In genomic region chr2:241534701-241535375, GRCh38 we compare ENCODE assay signal across 17 cellular contexts. TPM values are rescaled to one million over a fixed set of nuclear protein-coding genes. Genes with fewer than 3 reads are reported as not detected.
DNase-seq lines count a peak whose midpoint lies in the region; ATAC-seq, FAIRE-seq and TF ChIP-seq lines count a peak whose summit lies in the region.
"Had no signal": no experiment of that assay in that cellular context is flagged by ENCODE, and none has a peak within 500 bp of the region (broad histone marks: within the 10 kb centered on the region; RNA-seq: fewer than 3 reads in every experiment).

No MANE protein-coding gene starts in this region.

- intact Hi-C loops in activated T-helper 2 cell treated with anti-CD3 and anti-CD28 coated beads, Interferon-gamma antibody, Interleukin-2, Interleukin-4, amounts not matched to agents 10 μg/mL and 5 μg/mL and 100 μg/mL, durations not matched to agents 14 hours and 24 hours and 36 hours (cut with micrococcal nuclease), result no loop called here

- H2AFZ ChIP-seq in neuronal stem cell (ENCODE audit: low read length), result no peak overlapping the region

- peaks cover 6% of the 10 kb centered on the region for H3K27me3 Mint-ChIP-seq in activated T-helper 2 cell treated with anti-CD3 and anti-CD28 coated beads, Interferon-gamma antibody, Interleukin-2, Interleukin-4, amounts not matched to agents 10 μg/mL and 5 μg/mL and 100 μg/mL, durations not matched to agents 14 hours and 24 hours and 36 hours (ENCODE audit: low read depth)

- H3K27me3 ChIP-seq in neuronal stem cell (ENCODE audit: control insufficient read depth in 3 of 3, insufficient read depth in 3 of 3, low read depth in 1 of 3, low read length in 3 of 3), result peaks cover 0 to 32% (median 0%) of the 10 kb centered on the region in 3 experiments

- H2BK5ac ChIP-seq in neuronal stem cell (ENCODE audit: low read length), result no peak overlapping the region

- FAIRE-seq in HTR-8/SVneo (lab: Jason Lieb, UNC), result peak; percentile 36
- FAIRE-seq: K562 had no signal

- H3K9me3 Mint-ChIP-seq in activated T-helper 2 cell treated with anti-CD3 and anti-CD28 coated beads, Interferon-gamma antibody, Interleukin-2, Interleukin-4, amounts not matched to agents 10 μg/mL and 5 μg/mL and 100 μg/mL, durations not matched to agents 14 hours and 24 hours and 36 hours, result no peaks in the 10 kb centered on the region
- H3K9me3 Mint-ChIP-seq: CD4-positive, alpha-beta T cell had no signal

- H2BK120ac ChIP-seq in neuronal stem cell (ENCODE audit: low read depth, low read length), result peak overlapping the region; percentile 72

- H4K8ac ChIP-seq in neuronal stem cell (ENCODE audit: low read depth, low read length), result peak overlapping the region; percentile 43

- peak overlapping the region; percentile 81 for H3K9ac ChIP-seq in neuronal stem cell (ENCODE audit: low read depth, low read length, poor library complexity)

- H2BK15ac ChIP-seq in neuronal stem cell (ENCODE audit: low read length), result no peak overlapping the region

- no peak overlapping the region for H3K4me3 Mint-ChIP-seq in activated T-helper 2 cell treated with anti-CD3 and anti-CD28 coated beads, Interferon-gamma antibody, Interleukin-2, Interleukin-4, amounts not matched to agents 10 μg/mL and 5 μg/mL and 100 μg/mL, durations not matched to agents 14 hours and 24 hours and 36 hours (ENCODE audit: low read depth)
- H3K4me3 Mint-ChIP-seq: CD4-positive, alpha-beta T cell had no signal

- no peak for ATAC-seq in HG02870 (IDR thresholded peaks at IDR 0.05; ENCODE audit: unreplicated experiment)
- ATAC-seq: K562 had no signal

- H3K27ac ChIP-seq in neuronal stem cell (replicated peaks; ENCODE audit: low read length), result no peak overlapping the region
- H3K27ac ChIP-seq: C4-2B had no signal

- H3K36me3 ChIP-seq in neuronal stem cell (replicated peaks in 1 of 2; ENCODE audit: control insufficient read depth in 2 of 2, insufficient read depth in 2 of 2, low read length in 2 of 2), result no peaks in the 10 kb centered on the region

- no peak overlapping the region for H3K27ac Mint-ChIP-seq in activated T-helper 2 cell treated with anti-CD3 and anti-CD28 coated beads, Interferon-gamma antibody, Interleukin-2, Interleukin-4, amounts not matched to agents 10 μg/mL and 5 μg/mL and 100 μg/mL, durations not matched to agents 14 hours and 24 hours and 36 hours
- H3K27ac Mint-ChIP-seq: CD4-positive, alpha-beta T cell had no signal

- H3K36me3 Mint-ChIP-seq in activated T-helper 2 cell treated with anti-CD3 and anti-CD28 coated beads, Interferon-gamma antibody, Interleukin-2, Interleukin-4, amounts not matched to agents 10 μg/mL and 5 μg/mL and 100 μg/mL, durations not matched to agents 14 hours and 24 hours and 36 hours (ENCODE audit: low read depth), result no peaks in the 10 kb centered on the region

- no CpG with 5 or more reads among the region's 17 CpGs for WGBS in neuronal stem cell (ENCODE audit: extremely low coverage in 2 of 2, insufficient read length in 2 of 2, insufficient replicate concordance in 1 of 2), 2 donors

- no peak overlapping the region for H3K4ac ChIP-seq in neuronal stem cell (ENCODE audit: low read length)

- H3K4me1 ChIP-seq in neuronal stem cell (ENCODE audit: control insufficient read depth in 2 of 2, insufficient read depth in 1 of 2, low read depth in 1 of 2, low read length in 2 of 2), result peaks cover 7 to 29% of the 10 kb centered on the region in 2 donors

- no peaks in the 10 kb centered on the region for H3K9me3 ChIP-seq in neuronal stem cell (replicated peaks in 1 of 2; ENCODE audit: control insufficient read depth in 2 of 2, insufficient read depth in 1 of 2, low read depth in 1 of 2, low read length in 2 of 2)

- H3K4me3 ChIP-seq in neuronal stem cell (ENCODE audit: low read length in 2 of 2), result no peak overlapping the region
- H3K4me3 ChIP-seq: K562 had no signal

- H2BK12ac ChIP-seq in neuronal stem cell (ENCODE audit: low read length), result no peak overlapping the region

- peak overlapping the region; percentile 56 for H2AK5ac ChIP-seq in neuronal stem cell (ENCODE audit: low read depth, low read length)

- peak overlapping the region; percentile 57 for H3K18ac ChIP-seq in neuronal stem cell (ENCODE audit: low read length)

- no peaks in the 10 kb centered on the region for H3K79me1 ChIP-seq in neuronal stem cell (ENCODE audit: low read depth, low read length)

- no peaks in the 10 kb centered on the region for H3K4me1 Mint-ChIP-seq in activated T-helper 2 cell treated with anti-CD3 and anti-CD28 coated beads, Interferon-gamma antibody, Interleukin-2, Interleukin-4, amounts not matched to agents 10 μg/mL and 5 μg/mL and 100 μg/mL, durations not matched to agents 14 hours and 24 hours and 36 hours (ENCODE audit: low read depth)

- H4K91ac ChIP-seq in neuronal stem cell (ENCODE audit: low read depth, low read length, poor library complexity), result no peak overlapping the region

- no peak for TF ChIP-seq CTCF in GM10266 (IDR thresholded peaks at IDR 0.05; ENCODE audit: control insufficient read depth, insufficient read depth, low read depth, missing control alignments)

- H3K14ac ChIP-seq in neuronal stem cell (ENCODE audit: low read length), result no peak overlapping the region

- DNase-seq in GM10266 (ENCODE audit: extremely low spot score) (peak; percentile 4), HTR-8/SVneo (ENCODE audit: insufficient read length, low spot score) (no peak), iPS-NIHi7 (ENCODE audit: extremely low spot score) (peak; percentile 11), neuronal stem cell (ENCODE audit: low spot score) (no peak), AG08395 (ENCODE audit: low spot score) (no peak), HPDE6-E6E7 (ENCODE audit: extremely low spot score) (no peak)
- DNase-seq in activated T-helper 2 cell treated with anti-CD3 and anti-CD28 coated beads, Interferon-gamma antibody, Interleukin-2, Interleukin-4, amounts not matched to agents 10 μg/mL and 5 μg/mL and 100 μg/mL, durations not matched to agents 14 hours and 24 hours and 36 hours (ENCODE audit: low spot score), result no peak
- DNase-seq: AML-193; CD4-positive, alpha-beta T cell; DMS153; DMS79; GDM1; HCEC 1CT; IMR-90 had no signal

- H3K4me2 ChIP-seq in neuronal stem cell (ENCODE audit: insufficient read depth, low read length, poor library complexity, severe bottlenecking), result no peak overlapping the region

- no peak overlapping the region for H3K23ac ChIP-seq in neuronal stem cell (ENCODE audit: low read depth, low read length, poor library complexity)

RNA-seq across cellular contexts. Expression of gene BOK, which starts 23.7 kb away (rescaled TPM):
- polyA plus RNA-seq in neuronal stem cell (2013, experiment 1 of 2), result 5.1 TPM
- polyA plus RNA-seq in neuronal stem cell (2013, experiment 2 of 2), result 4.7 TPM
- 0.16 and 0.27 TPM in 2 replicates for total RNA-seq in activated T-helper 2 cell treated with anti-CD3 and anti-CD28 coated beads, Interferon-gamma antibody, Interleukin-2, Interleukin-4, amounts not matched to agents 10 μg/mL and 5 μg/mL and 100 μg/mL, durations not matched to agents 14 hours and 24 hours and 36 hours
- total RNA-seq: CD4-positive, alpha-beta T cell had no signal

RNA-seq across cellular contexts. Expression of gene STK25, which starts 26.5 kb away (rescaled TPM):
- 129 TPM for polyA plus RNA-seq in neuronal stem cell (2013, experiment 1 of 2)
- 118 TPM for polyA plus RNA-seq in neuronal stem cell (2013, experiment 2 of 2)
- total RNA-seq in activated T-helper 2 cell treated with anti-CD3 and anti-CD28 coated beads, Interferon-gamma antibody, Interleukin-2, Interleukin-4, amounts not matched to agents 10 μg/mL and 5 μg/mL and 100 μg/mL, durations not matched to agents 14 hours and 24 hours and 36 hours, result 116 and 122 TPM in 2 replicates

Comparison
In these comparisons a context has a peak if more than half of its experiments do, and no peak if none do; other contexts are left out.
1. DNase-seq: peak in GM10266 (single experiment) and iPS-NIHi7 (single experiment); none in HTR-8/SVneo (single experiment), neuronal stem cell (single experiment), activated T-helper 2 cell treated with anti-CD3 and anti-CD28 coated beads, Interferon-gamma antibody, Interleukin-2, Interleukin-4, amounts not matched to agents 10 μg/mL and 5 μg/mL and 100 μg/mL, durations not matched to agents 14 hours and 24 hours and 36 hours (single experiment), AG08395 (single experiment) and HPDE6-E6E7 (single experiment).